Comparison of ENCODE assay signal across 15 cellular contexts in the genomic region with DNA sequence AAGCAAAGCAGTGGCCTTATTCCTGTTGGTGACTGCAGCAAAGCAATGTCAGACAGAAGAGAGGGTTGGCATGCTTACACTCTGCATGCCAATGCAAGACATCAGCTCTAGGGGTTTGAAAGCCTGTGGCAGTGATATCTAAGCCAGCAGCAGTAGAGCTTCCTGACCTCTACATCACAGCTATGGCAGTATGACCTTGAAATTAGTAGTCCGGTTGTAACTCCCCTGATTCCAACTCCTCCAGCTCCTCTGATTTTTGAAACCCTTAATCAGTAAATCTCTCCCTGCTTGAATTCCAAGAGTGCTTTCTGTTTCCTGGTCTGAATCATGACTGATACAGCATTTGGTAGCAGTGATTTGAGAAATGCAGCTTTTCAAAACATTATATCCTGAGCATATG. TPM values are rescaled to one million over a fixed set of nuclear protein-coding genes. Genes with fewer than 3 reads are reported as not detected.
DNase-seq lines count a peak whose midpoint lies in the region; ATAC-seq and TF ChIP-seq lines count a peak whose summit lies in the region.
"Had no signal": no experiment of that assay in that cellular context is flagged by ENCODE, and none has a peak within 500 bp of the region (broad histone marks: within the 10 kb centered on the region; RNA-seq: fewer than 3 reads in every experiment).

No MANE protein-coding gene starts in this region.

- ATAC-seq in foreskin keratinocyte (peak; percentile 50), GM21825 (IDR thresholded peaks at IDR 0.05; ENCODE audit: unreplicated experiment) (no peak)
- ATAC-seq: activated T-helper 17 cell treated with anti-CD3 and anti-CD28 coated beads, Interleukin-2, amount 50 U/mL, for 72 hours had no signal

- in situ Hi-C loops in astrocyte of the spinal cord (cut with HindIII; ENCODE audit: low sequenced_read_pairs) = no loop called here
- in situ Hi-C loops in HAP-1 (cut with MboI; ENCODE audit: low sequenced_read_pairs) = no loop called here

- no peak overlapping the region for H3K27ac ChIP-seq in ACC112 (ENCODE audit: low read depth, low read length)
- H3K27ac ChIP-seq in foreskin keratinocyte = no peak overlapping the region

- H3K9me3 ChIP-seq in HAP-1 = no peaks in the 10 kb centered on the region

- peaks cover 7% of the 10 kb centered on the region for H3K4me1 ChIP-seq in ACC112 (ENCODE audit: control insufficient read depth, insufficient read depth, low read length, unreplicated experiment)
- H3K4me1 ChIP-seq in foreskin keratinocyte = peaks cover 4% of the 10 kb centered on the region
- no peaks in the 10 kb centered on the region for H3K4me1 ChIP-seq in HAP-1

- H3K27me3 ChIP-seq in ACC112 (ENCODE audit: insufficient read depth, low read length) (no peaks in the 10 kb centered on the region), foreskin keratinocyte (no peaks in the 10 kb centered on the region), HAP-1 (ENCODE audit: low read depth) (no peaks in the 10 kb centered on the region)

- peak overlapping the region; percentile 20 for H3K27ac Mint-ChIP-seq in HFFc6
- H3K27ac Mint-ChIP-seq: activated T-helper 17 cell treated with anti-CD3 and anti-CD28 coated beads, Interleukin-2, amount 50 U/mL, for 72 hours; memory B cell had no signal

- peak overlapping the region; percentile 6 for H2AFZ ChIP-seq in ACC112 (ENCODE audit: low read length, unreplicated experiment)

- H3K9me3 Mint-ChIP-seq in HFFc6 = peaks cover 13% of the 10 kb centered on the region; the same call in 1 of the 2 replicates

- H3K36me3 ChIP-seq in ACC112 (ENCODE audit: insufficient read depth, low read length) = no peaks in the 10 kb centered on the region
- H3K36me3 ChIP-seq in HAP-1 (replicated peaks) = no peaks in the 10 kb centered on the region

- no peaks in the 10 kb centered on the region for H3K36me3 Mint-ChIP-seq in HFFc6 (ENCODE audit: low read depth)
- H3K36me3 Mint-ChIP-seq: memory B cell had no signal

- H3K4me3 ChIP-seq in ACC112 (ENCODE audit: low read depth, low read length) (no peak overlapping the region), astrocyte of the spinal cord (ENCODE audit: low read depth, low read length) (no peak overlapping the region), HAP-1 (no peak overlapping the region)

- H3K4me1 Mint-ChIP-seq in HFFc6 (ENCODE audit: low read depth) = peaks cover 23% of the 10 kb centered on the region
- H3K4me1 Mint-ChIP-seq: activated T-helper 17 cell treated with anti-CD3 and anti-CD28 coated beads, Interleukin-2, amount 50 U/mL, for 72 hours had no signal

- DNase-seq in HFFc6 = peak; percentile 4
- DNase-seq in astrocyte of the spinal cord (ENCODE audit: low read depth, low spot score) = peak; percentile 44
- peak in 1 of 2 donors; percentile 46 for DNase-seq in foreskin keratinocyte
- no peak for DNase-seq in HAP-1 (ENCODE audit: low spot score in 2 of 2)
- no peak for DNase-seq in SW480 (ENCODE audit: low spot score)
- no peak for DNase-seq in T1000 (lab: John Stamatoyannopoulos, UW)
- DNase-seq: amniotic stem cell; NCI-H2029; NCI-H524 treated with DMSO at 0.1 percent for 48 hours; stimulated activated CD4-positive, alpha-beta T cell treated with anti-CD3 and anti-CD28 coated beads, Interleukin-1b, Interleukin-23, amount 100 ng/mL, for 48 hours had no signal

- TF ChIP-seq CTCF in HFFc6 (IDR thresholded peaks at IDR 0.05) = no peak
- TF ChIP-seq CTCF in astrocyte of the spinal cord (IDR thresholded peaks at IDR 0.05; ENCODE audit: low read depth, low read length) = no peak
- TF ChIP-seq CTCF in foreskin keratinocyte (conservative IDR thresholded peaks at IDR 0.05) = no peak

- no peak overlapping the region for H3K4me3 Mint-ChIP-seq in HFFc6
- H3K4me3 Mint-ChIP-seq: activated T-helper 17 cell treated with anti-CD3 and anti-CD28 coated beads, Interleukin-2, amount 50 U/mL, for 72 hours; memory B cell had no signal

- no peaks in the 10 kb centered on the region for H3K27me3 Mint-ChIP-seq in HFFc6 (ENCODE audit: insufficient read depth)
- H3K27me3 Mint-ChIP-seq: activated T-helper 17 cell treated with anti-CD3 and anti-CD28 coated beads, Interleukin-2, amount 50 U/mL, for 72 hours; memory B cell had no signal

- H3K79me2 ChIP-seq in ACC112 (ENCODE audit: control insufficient read depth, insufficient read depth, low read length, unreplicated experiment) = no peaks in the 10 kb centered on the region

RNA-seq across cellular contexts. Expression of gene LRP1B, which starts 60.0 kb away (rescaled TPM):
- not detected for total RNA-seq in HFFc6 (2021; fragmentation: NEBNext Ultra II Directional; extraction: Animal tissue kit (Norgen Biotek cat#: 25700))
- 0.10 TPM in 1 of 2 replicates, not detected in the other for total RNA-seq in foreskin keratinocyte
- 0.02 TPM in 1 of 2 replicates, not detected in the other for polyA plus RNA-seq in foreskin keratinocyte
- total RNA-seq: activated T-helper 17 cell treated with anti-CD3 and anti-CD28 coated beads, Interleukin-2, amount 50 U/mL, for 72 hours; HT-29 had no signal

Comparison
In these comparisons a context has a peak if more than half of its experiments do, and no peak if none do; other contexts are left out.
1. DNase-seq: peak in HFFc6 (single experiment) and astrocyte of the spinal cord (single experiment); none in HAP-1 (0 of 2), SW480 (single experiment) and T1000 (single experiment).